Comparison of ENCODE assay signal across 9 cellular contexts in the genomic region with DNA sequence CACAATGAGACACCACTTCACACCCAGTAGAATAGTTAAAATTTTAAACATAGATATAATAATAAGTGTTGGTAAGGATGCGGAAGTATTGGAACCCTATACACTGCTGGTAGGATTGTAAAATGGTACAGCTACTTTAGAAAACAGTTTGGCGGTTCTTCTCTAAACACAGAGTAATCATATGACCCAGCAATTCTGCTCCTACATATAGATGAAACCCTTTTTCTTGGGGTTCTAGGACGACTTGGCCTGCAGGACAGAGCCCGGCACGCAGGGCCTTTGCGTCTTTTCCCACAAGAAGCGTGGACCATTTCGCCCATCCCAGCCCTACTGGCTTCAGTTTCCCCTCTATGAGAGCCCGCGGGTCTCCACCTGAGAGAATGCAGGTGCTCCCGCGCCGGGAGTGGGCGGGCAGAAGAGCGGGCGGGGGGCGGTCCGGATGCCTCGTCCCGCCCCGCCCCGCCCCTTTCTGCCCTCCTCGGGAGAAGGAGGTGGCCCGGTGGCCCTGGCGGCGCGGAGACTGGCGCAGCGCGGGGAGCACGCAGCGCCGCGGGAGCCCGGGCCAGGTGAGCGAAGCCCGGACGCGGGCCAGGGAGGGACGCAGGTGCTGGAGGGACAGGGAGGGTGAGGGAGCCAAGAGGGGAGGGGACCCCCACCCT. TPM values are rescaled to one million over a fixed set of nuclear protein-coding genes. Genes with fewer than 3 reads are reported as not detected.
A peak's percentile ranks its signal among the peaks of the same experiment; 100 is the strongest.
DNase-seq lines count a peak whose midpoint lies in the region; ATAC-seq, FAIRE-seq and TF ChIP-seq lines count a peak whose summit lies in the region.
"Had no signal": no experiment of that assay in that cellular context is flagged by ENCODE, and none has a peak within 500 bp of the region (broad histone marks: within the 10 kb centered on the region; RNA-seq: fewer than 3 reads in every experiment).

A gene (plus strand): TSS at position 508 of the 659 bp plus-strand sequence. CDS start 3,077 bp downstream, outside the sequence.

- H3K36me3 ChIP-seq in mucosa of descending colon (ENCODE audit: low read depth) (no peaks in the 10 kb centered on the region), SJCRH30 (no peaks in the 10 kb centered on the region)

- H3K4me3 ChIP-seq in A549 (peak within 1 kb of the TSS; percentile 24; the same call in 1 of the 3 replicates), mucosa of descending colon (no peak within 1 kb of the TSS), SJCRH30 (no peak within 1 kb of the TSS)

- ATAC-seq in A549 (peak; percentile 63 to 72; a peak in 5 of 6 replicates), mucosa of descending colon (peak; percentile 84), HG02759 (IDR thresholded peaks at IDR 0.05; ENCODE audit: unreplicated experiment) (no peak), GM21737 (IDR thresholded peaks at IDR 0.05; ENCODE audit: unreplicated experiment) (no peak), HG03571 (IDR thresholded peaks at IDR 0.05; ENCODE audit: unreplicated experiment) (no peak)

- peaks cover 6% of the 10 kb centered on the region; the same call in 1 of the 3 replicates for H3K9me3 ChIP-seq in A549
- H3K9me3 ChIP-seq in mucosa of descending colon, result no peaks in the 10 kb centered on the region
- H3K9me3 ChIP-seq in SJCRH30 (replicated peaks), result no peaks in the 10 kb centered on the region

- no peak for TF ChIP-seq EP300 in A549 (IDR thresholded peaks at IDR 0.05)

- 54% methylated on average over 9 of the region's 40 CpGs for WGBS in A549 (ENCODE audit: missing lambda C conversion rate)

- H3K4me1 ChIP-seq in A549, result no peaks in the 10 kb centered on the region
- H3K4me1 ChIP-seq in mucosa of descending colon (ENCODE audit: low read depth), result peaks cover 8% of the 10 kb centered on the region
- no peaks in the 10 kb centered on the region for H3K4me1 ChIP-seq in SJCRH30

- no peaks in the 10 kb centered on the region for H3K27me3 ChIP-seq in SJCRH30

- H3K27ac ChIP-seq in A549 (no peak within 1 kb of the TSS), SJCRH30 (no peak within 1 kb of the TSS)

- DNase-seq in A549 (ENCODE audit: low read depth in 1 of 2, low spot score in 1 of 2) (peak in 1 of 2 experiments; percentile 38), NCI-H2171 (lab: John Stamatoyannopoulos, UW) (peak; percentile 33), activated gamma-delta T cell treated with Interleukin-2 at 50 U/mL for 16 hours (peak; percentile 28), mucosa of descending colon (peak in 2 of 3 donors; percentile 51 to 65), SJCRH30 (no peak)
- DNase-seq: DND-41 had no signal

- no peak for TF ChIP-seq RAD21 in A549 (conservative IDR thresholded peaks at IDR 0.05 in 1 of 2, IDR thresholded peaks at IDR 0.05 in 1 of 2)

- TF ChIP-seq CTCF in A549 (IDR thresholded peaks at IDR 0.05), result no peak
- TF ChIP-seq CTCF in mucosa of descending colon (IDR thresholded peaks at IDR 0.05), result no peak

- peak within 1 kb of the TSS; percentile 57 for H3K4me2 ChIP-seq in A549

- CTCF ChIA-PET in A549 (lab: Yijun Ruan, JAX), result interaction anchor here (0.9 to 1.1 kb wide), 2 partner anchors 20 to 26 kb away, joined by 3 to 4 read pairs; no protein-coding TSS in a partner anchor

- intact Hi-C loops in mucosa of descending colon (cut with DNase I, micrococcal nuclease), result loop anchor here in 1 of 2 donors (10.0 kb wide), 1 partner anchor 57 kb away; no protein-coding TSS in a partner anchor

- no peak for FAIRE-seq in A549 (lab: Jason Lieb, UNC)

- no peak for TF ChIP-seq POLR2A in A549 (IDR thresholded peaks at IDR 0.05; ENCODE audit: low read length)

- POLR2A ChIA-PET in A549 (lab: Yijun Ruan, JAX), result no interaction called here

TF ChIP-seq in A549, 52 proteins besides CTCF, POLR2A, EP300 and RAD21:
- no peak for TF ChIP-seq ESRRA (IDR thresholded peaks at IDR 0.05; ENCODE audit: borderline replicate concordance, low read length)
- no peak for TF ChIP-seq ZFP36 (IDR thresholded peaks at IDR 0.05; ENCODE audit: borderline replicate concordance, partially characterized antibody)
- TF ChIP-seq EHMT2 (IDR thresholded peaks at IDR 0.05; ENCODE audit: low read depth), result no peak
- TF ChIP-seq RNF2 (IDR thresholded peaks at IDR 0.05; ENCODE audit: borderline replicate concordance, low read depth), result no peak
- TF ChIP-seq HEYL (CRISPR knock-in tag; IDR thresholded peaks at IDR 0.05), result no peak

RNA-seq across cellular contexts. Expression of the gene that starts here (rescaled TPM):
- polyA plus RNA-seq in A549 (2011; rRNA removed), result not detected in 2 replicates
- polyA plus RNA-seq in A549 (2012; cell fraction: cytosol; rRNA removed), result 0.01 TPM in 1 of 2 replicates, not detected in the other
- polyA plus RNA-seq in A549 (2012; cell fraction: nucleus; rRNA removed), result not detected in 2 replicates
- not detected in 3 replicates for polyA plus RNA-seq in A549 (2017; fragmentation: RNase III; extraction: RNeasy Plus Mini Kit Qiagen cat#74134 plus additional on column Dnase treatment)
- polyA minus RNA-seq in A549 (2011; rRNA and poly(A)+ RNA removed), result not detected in 2 replicates
- not detected for total RNA-seq in mucosa of descending colon
- not detected in 2 replicates for total RNA-seq in SJCRH30 (2014; rRNA removed; shearing (Covaris generic))

Comparison
In these comparisons a context has a peak if more than half of its experiments do, and no peak if none do; other contexts are left out.
1. Peak in ATAC-seq, H3K4me3 ChIP-seq and H3K4me2 ChIP-seq in A549; RNA of the gene not detected or under 1 TPM.
2. Peak in DNase-seq and ATAC-seq in mucosa of descending colon; RNA of the gene not detected or under 1 TPM.
3. DNase-seq: peak in NCI-H2171 (single experiment) and activated gamma-delta T cell treated with Interleukin-2 at 50 U/mL for 16 hours (single experiment); none in SJCRH30 (0 of 2).